ENCODE assay signal across 8 cellular contexts in the genomic region with DNA sequence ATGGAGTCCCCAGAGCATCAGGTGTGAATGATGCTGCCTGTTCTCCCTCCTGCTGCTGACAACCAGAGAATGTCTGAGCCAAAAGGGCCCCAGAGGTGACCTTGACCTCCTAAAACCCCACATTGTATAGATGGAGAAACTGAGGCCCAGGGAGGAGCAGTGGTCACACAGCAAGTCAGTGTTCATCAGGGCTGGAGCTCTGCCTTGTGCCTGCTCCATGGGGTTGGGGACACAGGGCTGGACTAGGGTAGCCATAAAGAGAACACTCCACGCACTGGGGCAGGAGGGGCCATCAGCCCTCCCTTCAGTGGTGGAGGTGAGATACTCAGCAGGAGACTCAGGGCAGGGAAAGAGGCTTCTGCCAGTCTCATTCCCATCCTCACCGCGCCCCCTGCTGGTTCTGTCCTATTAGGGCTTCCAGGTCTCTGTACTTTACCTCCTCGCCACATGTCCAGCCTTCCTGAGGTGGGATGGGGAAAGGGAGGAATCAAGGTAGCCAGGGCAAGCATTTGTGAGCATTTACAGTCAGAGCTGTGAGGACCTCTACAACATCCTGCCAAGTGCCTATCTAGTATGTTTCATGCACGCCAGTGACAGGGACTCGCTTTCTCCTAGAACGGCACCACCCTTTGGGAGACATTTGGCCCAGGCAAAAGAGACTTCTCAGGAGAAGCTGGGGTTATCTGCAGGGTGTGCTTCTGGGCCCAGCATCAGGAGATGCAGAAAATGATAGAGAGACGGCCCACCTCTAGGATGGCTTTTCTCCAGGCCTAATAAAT. TPM values are rescaled to one million over a fixed set of nuclear protein-coding genes. Genes with fewer than 3 reads are reported as not detected.
DNase-seq lines count a peak whose midpoint lies in the region; ATAC-seq and TF ChIP-seq lines count a peak whose summit lies in the region.

No MANE protein-coding gene starts in this region.

- H4K20me1 ChIP-seq in HCT116 (ENCODE audit: insufficient read depth) (no peaks in the 10 kb centered on the region), PC-3 (ENCODE audit: low read length) (no peaks in the 10 kb centered on the region)

- TF ChIP-seq POLR2A in HCT116 (IDR thresholded peaks at IDR 0.05; ENCODE audit: borderline replicate concordance, extremely low read depth, insufficient read depth, insufficient read length) (no peak), thyroid gland (IDR thresholded peaks at IDR 0.05) (no peak)

- no peaks in the 10 kb centered on the region for H3K79me2 ChIP-seq in HCT116 (ENCODE audit: insufficient read depth, low read length)
- H3K79me2 ChIP-seq in PC-3 (ENCODE audit: low read length): no peaks in the 10 kb centered on the region

- RAD21 ChIA-PET in HCT116 (lab: Charles Lee; ENCODE audit: low non-redundant PET in 1 of 2, low total read pairs in 2 of 2, uncharacterized antibody in 2 of 2, unreplicated experiment in 2 of 2): no interaction called here

- H3K27ac ChIP-seq in HCT116 (ENCODE audit: low read depth, low read length) (no peak overlapping the region), PC-3 (ENCODE audit: low read length) (peak overlapping the region; percentile 37), thyroid gland (no peak overlapping the region)

- H3K4me3 ChIP-seq in BJ (ENCODE audit: low read depth, low read length): no peak overlapping the region
- H3K4me3 ChIP-seq in HCT116 (replicated peaks in 1 of 2; ENCODE audit: low read depth in 1 of 2, low read length in 2 of 2): no peak overlapping the region
- H3K4me3 ChIP-seq in PC-3 (ENCODE audit: low read length): no peak overlapping the region
- no peak overlapping the region for H3K4me3 ChIP-seq in thyroid gland (replicated peaks in 1 of 3)

- H3K9me3 ChIP-seq in HCT116 (ENCODE audit: control insufficient read depth in 1 of 2, insufficient read depth in 1 of 2, low read depth in 1 of 2, low read length in 2 of 2) (no peaks in the 10 kb centered on the region), PC-3 (ENCODE audit: low read length) (no peaks in the 10 kb centered on the region), thyroid gland (no peaks in the 10 kb centered on the region)

- ATAC-seq in HCT116 (peak; percentile 79), PC-3 (peak; percentile 84), GM19035 (IDR thresholded peaks at IDR 0.05; ENCODE audit: unreplicated experiment) (no peak)
- peak; percentile 37 to 62 for ATAC-seq in activated T-cell treated with anti-CD3 and anti-CD28 coated beads, Interleukin-2, amount 50 U/mL, for 72 hours (replicated peaks in 1 of 2)

- intact Hi-C loops in HCT116 (cut with micrococcal nuclease) (loop anchor here (2.0 kb wide), 1 partner anchor 103 kb away; no protein-coding TSS in a partner anchor), PC-3 (cut with micrococcal nuclease) (loop anchor here (1.0 kb wide), 1 partner anchor 103 kb away; no protein-coding TSS in a partner anchor), thyroid gland (cut with DNase I) (loop anchor here (2.0 kb wide), 1 partner anchor 103 kb away; no protein-coding TSS in a partner anchor)

- no peaks in the 10 kb centered on the region for H3K36me3 Mint-ChIP-seq in activated T-cell treated with anti-CD3 and anti-CD28 coated beads, Interleukin-2, amount 50 U/mL, for 72 hours (ENCODE audit: insufficient read depth in 2 of 2)

- H3F3A ChIP-seq in PC-3 (ENCODE audit: low read length, unreplicated experiment): no peaks in the 10 kb centered on the region

- H3K4me2 ChIP-seq in HCT116 (ENCODE audit: low read length) (peak overlapping the region; percentile 52), PC-3 (ENCODE audit: low read length) (0 out of 2 replicates have a peak overlapping the region, but pooled peaks have one; percentile 13)

- H3K4me1 ChIP-seq in HCT116 (ENCODE audit: control insufficient read depth in 1 of 2, insufficient read depth in 2 of 2, low read length in 2 of 2): peaks cover 17 to 29% of the 10 kb centered on the region in 2 experiments
- H3K4me1 ChIP-seq in PC-3 (ENCODE audit: insufficient read depth, low read length): peaks cover 25% of the 10 kb centered on the region
- H3K4me1 ChIP-seq in thyroid gland: no peaks in the 10 kb centered on the region

- no peak overlapping the region for H3K4me3 Mint-ChIP-seq in activated T-cell treated with anti-CD3 and anti-CD28 coated beads, Interleukin-2, amount 50 U/mL, for 72 hours

- POLR2A ChIA-PET in BJ (lab: Charles Lee): no interaction called here
- POLR2A ChIA-PET in HCT116 (lab: Charles Lee): no interaction called here
- POLR2A ChIA-PET in PC-3 (lab: Charles Lee; ENCODE audit: unreplicated experiment): no interaction called here

- H3K27me3 Mint-ChIP-seq in activated T-cell treated with anti-CD3 and anti-CD28 coated beads, Interleukin-2, amount 50 U/mL, for 72 hours (ENCODE audit: low read depth): no peaks in the 10 kb centered on the region

- no peaks in the 10 kb centered on the region for H3K36me3 ChIP-seq in BJ (ENCODE audit: control insufficient read depth, insufficient read depth, low read length)
- H3K36me3 ChIP-seq in HCT116 (ENCODE audit: control insufficient read depth in 1 of 2, insufficient read depth in 2 of 2, low read length in 2 of 2): no peaks in the 10 kb centered on the region
- H3K36me3 ChIP-seq in PC-3 (ENCODE audit: low read depth, low read length): no peaks in the 10 kb centered on the region
- no peaks in the 10 kb centered on the region for H3K36me3 ChIP-seq in thyroid gland

- no peaks in the 10 kb centered on the region for H3K9me3 Mint-ChIP-seq in activated T-cell treated with anti-CD3 and anti-CD28 coated beads, Interleukin-2, amount 50 U/mL, for 72 hours

- no peaks in the 10 kb centered on the region; the same call in 1 of the 2 replicates for H3K27me3 ChIP-seq in BJ (ENCODE audit: control insufficient read depth, insufficient read depth, low read length)
- H3K27me3 ChIP-seq in HCT116 (ENCODE audit: insufficient read depth, low read length): no peaks in the 10 kb centered on the region
- H3K27me3 ChIP-seq in PC-3 (ENCODE audit: low read length): no peaks in the 10 kb centered on the region
- no peaks in the 10 kb centered on the region for H3K27me3 ChIP-seq in thyroid gland

- BruUV-seq in HCT116 (replicated peaks; lab: Mats Ljungman, UMichigan): no TSS peak
- BruUV-seq in PC-3 (replicated peaks; lab: Mats Ljungman, UMichigan): no TSS peak

- no peak overlapping the region for H3K27ac Mint-ChIP-seq in activated T-cell treated with anti-CD3 and anti-CD28 coated beads, Interleukin-2, amount 50 U/mL, for 72 hours

- H3K9ac ChIP-seq in HCT116 (ENCODE audit: low read length) (no peak overlapping the region), PC-3 (ENCODE audit: low read length) (peak overlapping the region; percentile 33; the same call in 1 of the 2 replicates)

- TF ChIP-seq RAD21 in HCT116 (IDR thresholded peaks at IDR 0.05; ENCODE audit: low read depth): peak; percentile 72

- 66% methylated on average over 8 of the region's 8 CpGs for WGBS in thyroid gland, 2 donors

- H2AFZ ChIP-seq in HCT116 (ENCODE audit: low read depth, low read length, poor library complexity, severe bottlenecking): no peak overlapping the region
- peak overlapping the region; percentile 44 for H2AFZ ChIP-seq in PC-3 (ENCODE audit: low read length)

- H3K4me1 Mint-ChIP-seq in activated T-cell treated with anti-CD3 and anti-CD28 coated beads, Interleukin-2, amount 50 U/mL, for 72 hours (ENCODE audit: low read depth): peaks cover 13% of the 10 kb centered on the region

- DNase-seq in BJ (ENCODE audit: low read depth) (no peak), HCT116 (ENCODE audit: low read depth, low spot score) (peak; percentile 52), PC-3 (peak; percentile 84), fibroblast of peridontal ligament (ENCODE audit: extremely low read depth) (peak; percentile 58), nucleus accumbens (lab: John Stamatoyannopoulos, UW) (peak in 43 of 56 donors; percentile 5 to 76 (median 37)), thyroid gland (peak; percentile 64 to 75)
- DNase-seq in activated T-cell treated with anti-CD3 and anti-CD28 coated beads, Interleukin-2, amount 50 U/mL, for 72 hours: peak; percentile 63 to 69

- no peaks in the 10 kb centered on the region for H3K9me2 ChIP-seq in HCT116 (ENCODE audit: insufficient read depth)
- no peaks in the 10 kb centered on the region for H3K9me2 ChIP-seq in PC-3 (replicated peaks; ENCODE audit: low read length)

- CTCF ChIA-PET in BJ (lab: Yijun Ruan, JAX): interaction anchor here (0.6 to 8.1 kb wide), 24 partner anchors 10 to 219 kb away, joined by 3 to 107 read pairs (median 4); partner anchors contain the start of genes SPCS2 and XRRA1
- CTCF ChIA-PET in HCT116 (lab: Charles Lee): interaction anchor here (0.7 to 3.5 kb wide), 10 partner anchors 9 to 217 kb away, joined by 3 to 17 read pairs (median 4); partner anchors contain the start of gene NEU3
- CTCF ChIA-PET in PC-3 (lab: Charles Lee): interaction anchor here (0.6 to 1.2 kb wide), 2 partner anchors 9 to 102 kb away, joined by 3 to 6 read pairs; no protein-coding TSS in a partner anchor

- TF ChIP-seq CTCF in BJ (IDR thresholded peaks at IDR 0.05; ENCODE audit: insufficient read depth, low read depth, low read length) (peak; percentile 86), HCT116 (IDR thresholded peaks at IDR 0.05 in 2 of 3, conservative IDR thresholded peaks at IDR 0.05 in 1 of 3; ENCODE audit: borderline replicate concordance in 1 of 3, insufficient read depth in 1 of 3, low read depth in 2 of 3, low read length in 2 of 3) (peak; percentile 76 to 92 (median 81); a peak in 5 of 6 replicates), PC-3 (conservative IDR thresholded peaks at IDR 0.05; ENCODE audit: low read depth, low read length) (peak; percentile 91), thyroid gland (IDR thresholded peaks at IDR 0.05) (peak; percentile 20 to 61 (median 40))

TF ChIP-seq in HCT116, 20 proteins besides CTCF, POLR2A, EP300 and RAD21:
- TF ChIP-seq SP1 (IDR thresholded peaks at IDR 0.05; ENCODE audit: low read depth): no peak
- no peak for TF ChIP-seq ZNF274 (IDR thresholded peaks at IDR 0.05; ENCODE audit: low read depth, low read length)
- TF ChIP-seq CBX3 (IDR thresholded peaks at IDR 0.05; ENCODE audit: low read depth): no peak
- no peak for TF ChIP-seq POLR2AphosphoS5 (IDR thresholded peaks at IDR 0.05; ENCODE audit: low read depth, low read length)
- no peak for TF ChIP-seq EGR1 (IDR thresholded peaks at IDR 0.05; ENCODE audit: low read depth)

RNA-seq across cellular contexts. Expression of gene NEU3, which starts 43.2 kb away (rescaled TPM):
- 4.8 and 7.5 TPM in 2 replicates for polyA plus RNA-seq in BJ (2011; rRNA removed)
- polyA minus RNA-seq in BJ (2011; rRNA and poly(A)+ RNA removed): 10.5 and 11.3 TPM in 2 replicates
- total RNA-seq in HCT116 (2021; ENCODE audit: unreplicated experiment) (12.5 TPM), PC-3 (2014; rRNA removed) (15.7 and 16.1 TPM in 2 replicates), thyroid gland (10 to 100 TPM in 2 of 4 donors, 1 to 10 TPM in 2; 8.1 to 13.0 (median 9.2) TPM)
- polyA plus RNA-seq in HCT116 (2012): 7.3 and 7.4 TPM in 2 replicates
- 10 to 100 TPM; 15.7 to 16.9 TPM for total RNA-seq in activated T-cell treated with anti-CD3 and anti-CD28 coated beads, Interleukin-2, amount 50 U/mL, for 72 hours

Comparison
In these comparisons a context has a peak if more than half of its experiments do, and no peak if none do; other contexts are left out.
1. CTCF ChIP-seq: peak in every context shown above with its lines; median percentile 91 in PC-3; 86 in BJ; 81 in HCT116; 40 in thyroid gland.